Comparison of ENCODE assay signal across 8 cellular contexts in genomic region chr1:11479375-11479979, GRCh38. TPM values are rescaled to one million over a fixed set of nuclear protein-coding genes. Genes with fewer than 3 reads are reported as not detected.
DNase-seq lines count a peak whose midpoint lies in the region; ATAC-seq and TF ChIP-seq lines count a peak whose summit lies in the region.

No MANE protein-coding gene starts in this region.

- no peak for TF ChIP-seq EP300 in gastroesophageal sphincter (IDR thresholded peaks at IDR 0.05)

- peak overlapping the region; percentile 69 for H3K4me3 ChIP-seq in WERI-Rb-1 (ENCODE audit: low read depth, low read length)
- H3K4me3 ChIP-seq in gastroesophageal sphincter: peak overlapping the region; percentile 13 to 51

- H3K4me1 ChIP-seq in gastroesophageal sphincter: peaks cover 0 to 19% (median 5%) of the 10 kb centered on the region in 3 donors

- peaks cover 55 to 68% of the 10 kb centered on the region in 2 donors for H3K27me3 Mint-ChIP-seq in stimulated activated naive B cell treated with anti-CD40 and anti-IgM and Interleukin-4, amounts not matched to agents 10 μg/mL and 1 μg/mL and 100 μg/mL, for 72 hours

- H3K36me3 ChIP-seq in WERI-Rb-1: peaks cover 45% of the 10 kb centered on the region
- no peaks in the 10 kb centered on the region for H3K36me3 ChIP-seq in gastroesophageal sphincter

- peaks cover 3% of the 10 kb centered on the region in 2 donors for H3K36me3 Mint-ChIP-seq in stimulated activated naive B cell treated with anti-CD40 and anti-IgM and Interleukin-4, amounts not matched to agents 10 μg/mL and 1 μg/mL and 100 μg/mL, for 72 hours

- no peak for ATAC-seq in gastroesophageal sphincter
- no peak for ATAC-seq in stimulated activated naive B cell treated with anti-CD40 and anti-IgM and Interleukin-4, amounts not matched to agents 10 μg/mL and 1 μg/mL and 100 μg/mL, for 72 hours (replicated peaks)

- peak overlapping the region; percentile 64 to 78 for H3K4me3 Mint-ChIP-seq in stimulated activated naive B cell treated with anti-CD40 and anti-IgM and Interleukin-4, amounts not matched to agents 10 μg/mL and 1 μg/mL and 100 μg/mL, for 72 hours

- no peak for TF ChIP-seq CTCF in WERI-Rb-1 (IDR thresholded peaks at IDR 0.05; ENCODE audit: low read depth, low read length)
- no peak for TF ChIP-seq CTCF in gastroesophageal sphincter (IDR thresholded peaks at IDR 0.05)

- H3K9me3 ChIP-seq in WERI-Rb-1 (ENCODE audit: severe bottlenecking): no peaks in the 10 kb centered on the region
- H3K9me3 ChIP-seq in gastroesophageal sphincter: no peaks in the 10 kb centered on the region

- DNase-seq in NCI-H345 (lab: John Stamatoyannopoulos, UW) (peak; percentile 30), NCI-H345 treated with DMSO at 0.1 percent for 48 hours (lab: John Stamatoyannopoulos, UW; ENCODE audit: unreplicated experiment) (no peak), WERI-Rb-1 (no peak), NCI-H1092 treated with DMSO at 0.1 percent for 48 hours (lab: John Stamatoyannopoulos, UW) (no peak), NAMALWA (ENCODE audit: low spot score) (no peak), superior temporal gyrus (ENCODE audit: extremely low spot score) (no peak)
- no peak for DNase-seq in stimulated activated naive B cell treated with anti-CD40 and anti-IgM and Interleukin-4, amounts not matched to agents 10 μg/mL and 1 μg/mL and 100 μg/mL, for 72 hours

- WGBS in gastroesophageal sphincter (ENCODE audit: low coverage in 1 of 2), 2 donors: no CpG with 5 or more reads among the region's 52 CpGs

- no peak for TF ChIP-seq POLR2A in gastroesophageal sphincter (IDR thresholded peaks at IDR 0.05)

- H3K27ac Mint-ChIP-seq in stimulated activated naive B cell treated with anti-CD40 and anti-IgM and Interleukin-4, amounts not matched to agents 10 μg/mL and 1 μg/mL and 100 μg/mL, for 72 hours: no peak overlapping the region

- no peaks in the 10 kb centered on the region for H3K27me3 ChIP-seq in WERI-Rb-1 (ENCODE audit: insufficient read depth, low read depth, severe bottlenecking)
- H3K27me3 ChIP-seq in gastroesophageal sphincter: peaks cover 100% of the 10 kb centered on the region

- H3K27ac ChIP-seq in WERI-Rb-1: peak overlapping the region; percentile 99
- no peak overlapping the region for H3K27ac ChIP-seq in gastroesophageal sphincter

- H3K4me1 Mint-ChIP-seq in stimulated activated naive B cell treated with anti-CD40 and anti-IgM and Interleukin-4, amounts not matched to agents 10 μg/mL and 1 μg/mL and 100 μg/mL, for 72 hours: peaks cover 12 to 14% of the 10 kb centered on the region in 2 donors

- H3K9me3 Mint-ChIP-seq in stimulated activated naive B cell treated with anti-CD40 and anti-IgM and Interleukin-4, amounts not matched to agents 10 μg/mL and 1 μg/mL and 100 μg/mL, for 72 hours: peaks cover 0 to 3% of the 10 kb centered on the region in 2 donors

RNA-seq across cellular contexts. Expression of gene DISP3, which starts 0.5 kb away (rescaled TPM):
- total RNA-seq in gastroesophageal sphincter: under 1 TPM in 1 of 4 donors, not detected in 3; 0.19 TPM
